ENCODE assay signal across 1 cellular context in genomic region chr17:72613411-72614292, GRCh38.
A peak's percentile ranks its signal among the peaks of the same experiment; 100 is the strongest.
TF ChIP-seq lines count a peak whose summit lies in the region.

No MANE protein-coding gene starts in this region.

TF ChIP-seq in HepG2, 621 proteins besides CTCF, POLR2A, EP300 and RAD21 (continued from another document):
- TF ChIP-seq ATF4 (CRISPR knock-in tag; IDR thresholded peaks at IDR 0.05) (peak in 1 of 2 experiments; percentile 96; a peak in 2 of 4 replicates), CEBPB (IDR thresholded peaks at IDR 0.05; ENCODE audit: borderline replicate concordance, low read depth, low read length) (peak; percentile 60), ZFP91 (CRISPR knock-in tag; IDR thresholded peaks at IDR 0.05; ENCODE audit: borderline replicate concordance) (peak; percentile 40; the same call in 1 of the 2 replicates), ATF3 (CRISPR knock-in tag; IDR thresholded peaks at IDR 0.05) (peak; percentile 80), ZNF660 (CRISPR knock-in tag; IDR thresholded peaks at IDR 0.05; ENCODE audit: borderline replicate concordance, low read depth) (no peak), PBX3 (CRISPR knock-in tag; IDR thresholded peaks at IDR 0.05; ENCODE audit: borderline replicate concordance) (no peak), CEBPG (CRISPR knock-in tag; IDR thresholded peaks at IDR 0.05) (peak; percentile 89), ZNF564 (CRISPR knock-in tag; IDR thresholded peaks at IDR 0.05) (no peak), ZNF775 (CRISPR knock-in tag; IDR thresholded peaks at IDR 0.05; ENCODE audit: borderline replicate concordance) (no peak), GATAD2A (CRISPR knock-in tag; IDR thresholded peaks at IDR 0.05) (peak; percentile 32; the same call in 1 of the 2 replicates), TRIM24 (CRISPR knock-in tag; IDR thresholded peaks at IDR 0.05) (no peak), GRHL1 (CRISPR knock-in tag; conservative IDR thresholded peaks at IDR 0.05) (no peak), THYN1 (CRISPR knock-in tag; IDR thresholded peaks at IDR 0.05; ENCODE audit: borderline replicate concordance, low read depth) (no peak), ZNF841 (CRISPR knock-in tag; IDR thresholded peaks at IDR 0.05; ENCODE audit: borderline replicate concordance) (no peak), ZBTB1 (CRISPR knock-in tag; IDR thresholded peaks at IDR 0.05; ENCODE audit: borderline replicate concordance) (no peak), BCL3 (CRISPR knock-in tag; IDR thresholded peaks at IDR 0.05) (no peak), RXRB (CRISPR knock-in tag; IDR thresholded peaks at IDR 0.05; ENCODE audit: borderline replicate concordance) (0 out of 2 replicates have a peak, but pooled peaks have one; percentile 26), RXRA (CRISPR knock-in tag; IDR thresholded peaks at IDR 0.05) (0 out of 2 replicates have a peak, but pooled peaks have one; percentile 36), SAP130 (CRISPR knock-in tag; IDR thresholded peaks at IDR 0.05; ENCODE audit: low read depth) (no peak), ZNF253 (CRISPR knock-in tag; IDR thresholded peaks at IDR 0.05; ENCODE audit: borderline replicate concordance) (peak; percentile 40; the same call in 1 of the 2 replicates), ZUFSP (CRISPR knock-in tag; IDR thresholded peaks at IDR 0.05; ENCODE audit: borderline replicate concordance) (no peak), ZNF160 (CRISPR knock-in tag; IDR thresholded peaks at IDR 0.05) (no peak), ZNF644 (CRISPR knock-in tag; IDR thresholded peaks at IDR 0.05; ENCODE audit: low read depth) (peak; percentile 78), FLYWCH1 (CRISPR knock-in tag; IDR thresholded peaks at IDR 0.05) (no peak), ZNF317 (CRISPR knock-in tag; IDR thresholded peaks at IDR 0.05) (no peak), ZNF251 (CRISPR knock-in tag; IDR thresholded peaks at IDR 0.05) (no peak), ZSCAN31 (CRISPR knock-in tag; IDR thresholded peaks at IDR 0.05; ENCODE audit: low read depth) (no peak), ISL2 (CRISPR knock-in tag; IDR thresholded peaks at IDR 0.05) (no peak), ZC3H4 (CRISPR knock-in tag; IDR thresholded peaks at IDR 0.05; ENCODE audit: borderline replicate concordance) (no peak)
